ENCODE assay signal across 23 cellular contexts in the genomic region with DNA sequence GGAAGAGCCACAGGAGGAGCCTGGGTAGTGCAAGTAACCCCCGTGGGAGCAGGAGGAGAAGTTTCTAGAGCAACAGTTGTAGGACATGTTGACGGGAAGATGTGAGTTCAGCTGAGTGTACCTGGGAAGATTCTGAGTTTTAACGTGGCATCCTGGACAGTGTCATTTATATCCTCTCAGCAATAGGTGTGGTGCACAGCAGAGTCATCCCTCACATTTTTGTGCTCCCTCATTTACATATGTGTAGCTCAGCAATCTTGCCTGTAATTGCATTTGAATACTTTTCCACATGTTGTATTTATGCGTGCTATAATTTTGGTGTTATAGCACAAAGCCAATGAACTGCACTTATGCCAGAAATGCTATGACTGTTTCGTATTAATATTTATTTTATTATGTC. TPM values are rescaled to one million over a fixed set of nuclear protein-coding genes. Genes with fewer than 3 reads are reported as not detected.
DNase-seq lines count a peak whose midpoint lies in the region; ATAC-seq and TF ChIP-seq lines count a peak whose summit lies in the region.
"Had no signal": no experiment of that assay in that cellular context is flagged by ENCODE, and none has a peak within 500 bp of the region (broad histone marks: within the 10 kb centered on the region; RNA-seq: fewer than 3 reads in every experiment).

A gene with protein sequence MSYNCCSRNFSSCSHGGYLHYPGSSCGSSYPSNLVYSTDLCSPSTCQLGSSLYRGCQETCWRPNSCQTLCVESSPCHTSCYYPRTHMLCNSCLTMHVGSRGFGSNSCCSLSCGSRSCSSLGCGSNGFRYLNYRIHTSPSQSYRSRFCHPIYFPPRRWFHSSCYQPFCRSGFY (minus strand): TSS at position 101 of the 400 bp plus-strand sequence. CDS start 14 bp downstream, at position 87.

- H2BK15ac ChIP-seq in H9 (ENCODE audit: low read depth, low read length) = no peak within 1 kb of the TSS
- H2BK15ac ChIP-seq in neuronal stem cell (ENCODE audit: low read length) = no peak within 1 kb of the TSS

- H3K23me2 ChIP-seq in H9 (ENCODE audit: insufficient read length, low read depth, low read length, poor library complexity, severe bottlenecking) = no peaks in the 10 kb centered on the region

- no peak within 1 kb of the TSS for H3K18ac ChIP-seq in H9 (ENCODE audit: insufficient read length, low read depth, low read length)
- peak within 1 kb of the TSS; percentile 6 for H3K18ac ChIP-seq in neuronal stem cell (ENCODE audit: low read length)

- H3K27ac ChIP-seq in H9 (ENCODE audit: insufficient read length, low read depth, low read length) = no peak within 1 kb of the TSS
- H3K27ac ChIP-seq in endodermal cell (ENCODE audit: low read depth, low read length) = peak within 1 kb of the TSS; percentile 14
- H3K27ac ChIP-seq in neuronal stem cell (replicated peaks; ENCODE audit: low read length) = peak within 1 kb of the TSS; percentile 51
- H3K27ac ChIP-seq: A549; BLaER1 treated with 17β-estradiol and CSF1 and Interleukin-3, amounts not matched to agents 10 nM and 100 nM; GM23248 had no signal

- H4K20me1 ChIP-seq in H9 (ENCODE audit: control insufficient read depth, insufficient read depth, insufficient read length) = no peaks in the 10 kb centered on the region
- H4K20me1 ChIP-seq: BLaER1 treated with 17β-estradiol and CSF1 and Interleukin-3, amounts not matched to agents 10 nM and 100 nM had no signal

- no peak within 1 kb of the TSS for H3K4me2 ChIP-seq in H9 (ENCODE audit: insufficient read depth, insufficient read length, low read length)
- H3K4me2 ChIP-seq in neuronal stem cell (ENCODE audit: insufficient read depth, low read length, poor library complexity, severe bottlenecking) = no peak within 1 kb of the TSS
- H3K4me2 ChIP-seq: A549; BLaER1 treated with 17β-estradiol and CSF1 and Interleukin-3, amounts not matched to agents 10 nM and 100 nM had no signal

- no peak within 1 kb of the TSS for H2BK120ac ChIP-seq in H9 (ENCODE audit: low read depth, low read length, poor library complexity, severe bottlenecking)
- H2BK120ac ChIP-seq in neuronal stem cell (ENCODE audit: low read depth, low read length) = no peak within 1 kb of the TSS

- H2AFZ ChIP-seq in H9 (ENCODE audit: low read length) (no peak within 1 kb of the TSS), neuronal stem cell (ENCODE audit: low read length) (no peak within 1 kb of the TSS)
- H2AFZ ChIP-seq: GM23248 had no signal

- H4K91ac ChIP-seq in H9 (ENCODE audit: insufficient read length, low read depth, low read length) (no peak within 1 kb of the TSS), neuronal stem cell (ENCODE audit: low read depth, low read length, poor library complexity) (no peak within 1 kb of the TSS)

- H3K27me3 Mint-ChIP-seq in H9 (ENCODE audit: low read depth) (no peaks in the 10 kb centered on the region), WTC11 (ENCODE audit: low read depth) (no peaks in the 10 kb centered on the region; the same call in 1 of the 2 replicates), endodermal cell (ENCODE audit: insufficient read depth) (no peaks in the 10 kb centered on the region)
- no peaks in the 10 kb centered on the region for H3K27me3 Mint-ChIP-seq in activated CD4-positive, alpha-beta memory T cell treated with anti-CD3 and anti-CD28 coated beads for 36 hours
- H3K27me3 Mint-ChIP-seq: CD8-positive, alpha-beta memory T cell had no signal

- H4K8ac ChIP-seq in H9 (replicated peaks; ENCODE audit: insufficient read length, low read depth, low read length) (no peak within 1 kb of the TSS), neuronal stem cell (ENCODE audit: low read depth, low read length) (no peak within 1 kb of the TSS)

- H2BK12ac ChIP-seq in H9 (ENCODE audit: insufficient read length, low read depth, low read length) = no peak within 1 kb of the TSS
- no peak within 1 kb of the TSS for H2BK12ac ChIP-seq in neuronal stem cell (ENCODE audit: low read length)

- DNase-seq in H9 = no peak
- DNase-seq in WTC11 (ENCODE audit: low spot score) = no peak
- no peak for DNase-seq in endodermal cell
- DNase-seq in neuronal stem cell (ENCODE audit: low spot score) = no peak
- DNase-seq in activated CD4-positive, alpha-beta memory T cell treated with anti-CD3 and anti-CD28 coated beads for 36 hours = no peak
- DNase-seq in NCI-H2081 (lab: John Stamatoyannopoulos, UW) = no peak
- DNase-seq: 8988T; ACHN; AML-193; BE2C; CD4-positive, alpha-beta T cell; CD8-positive, alpha-beta memory T cell; DMS 273 treated with DMSO at 0.1 percent for 48 hours; DMS79; EL; GDM1; GM23248; HCEC 1CT had no signal

- no peak within 1 kb of the TSS for H3T11ph ChIP-seq in H9 (ENCODE audit: low read length)

- H3K4me1 ChIP-seq in H9 (ENCODE audit: insufficient read depth, low read length) = no peaks in the 10 kb centered on the region; the same call in 1 of the 2 replicates
- H3K4me1 ChIP-seq in endodermal cell (ENCODE audit: control insufficient read depth, insufficient read depth, low read length) = no peaks in the 10 kb centered on the region
- peaks cover 0 to 3% of the 10 kb centered on the region in 2 donors for H3K4me1 ChIP-seq in neuronal stem cell (ENCODE audit: control insufficient read depth in 2 of 2, insufficient read depth in 1 of 2, low read depth in 1 of 2, low read length in 2 of 2)
- H3K4me1 ChIP-seq: A549; BE2C; BLaER1 treated with 17β-estradiol and CSF1 and Interleukin-3, amounts not matched to agents 10 nM and 100 nM had no signal

- H3K27ac Mint-ChIP-seq in H9 (peak within 1 kb of the TSS; percentile 74 to 97 (median 81); a peak in 6 of 7 replicates), WTC11 (peak within 1 kb of the TSS; percentile 81), endodermal cell (no peak within 1 kb of the TSS)
- H3K27ac Mint-ChIP-seq in activated CD4-positive, alpha-beta memory T cell treated with anti-CD3 and anti-CD28 coated beads for 36 hours = no peak within 1 kb of the TSS
- H3K27ac Mint-ChIP-seq: CD14-positive monocyte; CD4-positive, alpha-beta T cell had no signal

- ATAC-seq in WTC11 = no peak
- ATAC-seq in GM18498 (IDR thresholded peaks at IDR 0.05; ENCODE audit: unreplicated experiment) = no peak
- ATAC-seq: A549, GM12878 had no signal

- H2AK5ac ChIP-seq in H9 (ENCODE audit: insufficient read length, low read length) = no peak within 1 kb of the TSS
- peak within 1 kb of the TSS; percentile 47 for H2AK5ac ChIP-seq in neuronal stem cell (ENCODE audit: low read depth, low read length)

- H3K4ac ChIP-seq in H9 (ENCODE audit: low read depth, low read length) (no peak within 1 kb of the TSS), neuronal stem cell (ENCODE audit: low read length) (no peak within 1 kb of the TSS)

- H3K36me3 Mint-ChIP-seq in H9 (ENCODE audit: insufficient read depth in 1 of 3, low read depth in 3 of 3) = peaks cover 4 to 25% (median 5%) of the 10 kb centered on the region in 3 experiments
- H3K36me3 Mint-ChIP-seq in WTC11 = peaks cover 11% of the 10 kb centered on the region
- H3K36me3 Mint-ChIP-seq in endodermal cell (ENCODE audit: low read depth) = no peaks in the 10 kb centered on the region
- H3K36me3 Mint-ChIP-seq in activated CD4-positive, alpha-beta memory T cell treated with anti-CD3 and anti-CD28 coated beads for 36 hours = no peaks in the 10 kb centered on the region
- H3K36me3 Mint-ChIP-seq: CD14-positive monocyte; CD8-positive, alpha-beta memory T cell had no signal

- H3K79me1 ChIP-seq in H9 (ENCODE audit: insufficient read depth, low read depth, low read length, poor library complexity, severe bottlenecking) (no peaks in the 10 kb centered on the region), neuronal stem cell (ENCODE audit: low read depth, low read length) (no peaks in the 10 kb centered on the region)

- CTCF ChIA-PET in WTC11 (lab: Charles Lee) = interaction anchor here (0.6 to 2.4 kb wide), 2 partner anchors 8 to 17 kb away, joined by 3 to 10 read pairs; no protein-coding TSS in a partner anchor
- CTCF ChIA-PET in activated CD4-positive, alpha-beta memory T cell treated with anti-CD3 and anti-CD28 coated beads for 36 hours (lab: Charles Lee) = interaction anchor here (1.0 kb wide), 1 partner anchor 8 kb away, joined by 4 read pairs; no protein-coding TSS in a partner anchor

- H3K27me3 ChIP-seq in H9 (ENCODE audit: insufficient read depth, low read length) = no peaks in the 10 kb centered on the region
- H3K27me3 ChIP-seq in endodermal cell (ENCODE audit: control insufficient read depth, insufficient read depth, low read length, poor library complexity, severe bottlenecking) = no peaks in the 10 kb centered on the region
- no peaks in the 10 kb centered on the region for H3K27me3 ChIP-seq in neuronal stem cell (ENCODE audit: control insufficient read depth in 3 of 3, insufficient read depth in 3 of 3, low read depth in 1 of 3, low read length in 3 of 3)
- H3K27me3 ChIP-seq: BE2C; BLaER1 treated with 17β-estradiol and CSF1 and Interleukin-3, amounts not matched to agents 10 nM and 100 nM had no signal

- H3K9ac ChIP-seq in H9 (ENCODE audit: extremely low read depth, insufficient read length, low read length) = no peak within 1 kb of the TSS
- no peak within 1 kb of the TSS for H3K9ac ChIP-seq in endodermal cell (ENCODE audit: extremely low read depth, low read length, poor library complexity, severe bottlenecking)
- no peak within 1 kb of the TSS for H3K9ac ChIP-seq in neuronal stem cell (ENCODE audit: low read depth, low read length, poor library complexity)
- H3K9ac ChIP-seq: BLaER1 treated with 17β-estradiol and CSF1 and Interleukin-3, amounts not matched to agents 10 nM and 100 nM; GM23248 had no signal

- H3K36me3 ChIP-seq in endodermal cell (ENCODE audit: control insufficient read depth, insufficient read depth, low read length) (no peaks in the 10 kb centered on the region), neuronal stem cell (replicated peaks in 1 of 2; ENCODE audit: control insufficient read depth in 2 of 2, insufficient read depth in 2 of 2, low read length in 2 of 2) (no peaks in the 10 kb centered on the region)
- H3K36me3 ChIP-seq: BE2C; BLaER1 treated with 17β-estradiol and CSF1 and Interleukin-3, amounts not matched to agents 10 nM and 100 nM had no signal

- POLR2A ChIA-PET in WTC11 (lab: Charles Lee) = no interaction called here
- POLR2A ChIA-PET in activated CD4-positive, alpha-beta memory T cell treated with anti-CD3 and anti-CD28 coated beads for 36 hours (lab: Charles Lee) = no interaction called here

- peaks cover 41% of the 10 kb centered on the region in 2 experiments for H3K4me1 Mint-ChIP-seq in H9
- peaks cover 49% of the 10 kb centered on the region for H3K4me1 Mint-ChIP-seq in WTC11
- H3K4me1 Mint-ChIP-seq in endodermal cell = peaks cover 3% of the 10 kb centered on the region
- no peaks in the 10 kb centered on the region for H3K4me1 Mint-ChIP-seq in activated CD4-positive, alpha-beta memory T cell treated with anti-CD3 and anti-CD28 coated beads for 36 hours (ENCODE audit: low read depth)
- H3K4me1 Mint-ChIP-seq: CD14-positive monocyte; CD8-positive, alpha-beta memory T cell had no signal

- H4K5ac ChIP-seq in H9 (ENCODE audit: insufficient read length, low read depth, low read length) = no peak within 1 kb of the TSS

- H3K56ac ChIP-seq in H9 (ENCODE audit: insufficient read length, low read depth, low read length) = no peak within 1 kb of the TSS

- H3K4me3 ChIP-seq in endodermal cell (ENCODE audit: low read length) (no peak within 1 kb of the TSS), neuronal stem cell (ENCODE audit: low read length in 2 of 2) (no peak within 1 kb of the TSS)
- H3K4me3 ChIP-seq: A549; BLaER1 treated with 17β-estradiol and CSF1 and Interleukin-3, amounts not matched to agents 10 nM and 100 nM; GM12878; GM23248 had no signal

- no peak within 1 kb of the TSS for H3K23ac ChIP-seq in H9 (ENCODE audit: insufficient read length, low read depth, low read length)
- H3K23ac ChIP-seq in neuronal stem cell (ENCODE audit: low read depth, low read length, poor library complexity) = no peak within 1 kb of the TSS

- H3K14ac ChIP-seq in H9 (ENCODE audit: insufficient read depth, low read length) (no peak within 1 kb of the TSS), neuronal stem cell (ENCODE audit: low read length) (no peak within 1 kb of the TSS)

- H3K79me2 ChIP-seq in H9 (ENCODE audit: insufficient read depth, low read length) = no peaks in the 10 kb centered on the region

- peaks cover 12 to 17% of the 10 kb centered on the region in 2 experiments; a peak in 4 of 5 replicates for H3K9me3 Mint-ChIP-seq in H9
- H3K9me3 Mint-ChIP-seq in WTC11 = peaks cover 15% of the 10 kb centered on the region
- H3K9me3 Mint-ChIP-seq in endodermal cell = peaks cover 3% of the 10 kb centered on the region
- H3K9me3 Mint-ChIP-seq in activated CD4-positive, alpha-beta memory T cell treated with anti-CD3 and anti-CD28 coated beads for 36 hours = no peaks in the 10 kb centered on the region

- no peaks in the 10 kb centered on the region for H3K9me3 ChIP-seq in H9 (ENCODE audit: control insufficient read depth, low read depth, low read length)
- peaks cover 10% of the 10 kb centered on the region for H3K9me3 ChIP-seq in endodermal cell (ENCODE audit: control insufficient read depth, low read length)
- peaks cover 0 to 3% of the 10 kb centered on the region in 2 donors for H3K9me3 ChIP-seq in neuronal stem cell (replicated peaks in 1 of 2; ENCODE audit: control insufficient read depth in 2 of 2, insufficient read depth in 1 of 2, low read depth in 1 of 2, low read length in 2 of 2)
- H3K9me3 ChIP-seq: A549; BE2C; BLaER1 treated with 17β-estradiol and CSF1 and Interleukin-3, amounts not matched to agents 10 nM and 100 nM had no signal

- TF ChIP-seq CTCF in H9 (conservative IDR thresholded peaks at IDR 0.05) (no peak), WTC11 (IDR thresholded peaks at IDR 0.05) (no peak), endodermal cell (conservative IDR thresholded peaks at IDR 0.05) (no peak)

- H3K4me3 Mint-ChIP-seq in H9 (no peak within 1 kb of the TSS; a peak in 1 of 5 replicates), WTC11 (no peak within 1 kb of the TSS), endodermal cell (no peak within 1 kb of the TSS)
- H3K4me3 Mint-ChIP-seq in activated CD4-positive, alpha-beta memory T cell treated with anti-CD3 and anti-CD28 coated beads for 36 hours = no peak within 1 kb of the TSS
- H3K4me3 Mint-ChIP-seq: CD14-positive monocyte; CD4-positive, alpha-beta T cell; CD8-positive, alpha-beta memory T cell had no signal

- intact Hi-C loops in activated CD4-positive, alpha-beta memory T cell treated with anti-CD3 and anti-CD28 coated beads for 36 hours (cut with micrococcal nuclease) = no loop called here

- H2BK5ac ChIP-seq in H9 (ENCODE audit: insufficient read length, low read length) (no peak within 1 kb of the TSS), neuronal stem cell (ENCODE audit: low read length) (no peak within 1 kb of the TSS)

- no peak within 1 kb of the TSS for H2BK20ac ChIP-seq in H9 (ENCODE audit: low read depth, low read length, poor library complexity, severe bottlenecking)

- WGBS in H9 (ENCODE audit: extremely low coverage, insufficient read length, low lambda C conversion rate) = no CpG with 5 or more reads among the region's 5 CpGs
- WGBS in endodermal cell (ENCODE audit: insufficient coverage in 1 of 2, insufficient read length in 1 of 2), 2 experiments = 92 to 93% methylated on average over 3 to 5 of the region's 5 CpGs
- WGBS in neuronal stem cell (ENCODE audit: extremely low coverage in 2 of 2, insufficient read length in 2 of 2, insufficient replicate concordance in 1 of 2), 2 donors = no CpG with 5 or more reads among the region's 5 CpGs

RNA-seq across cellular contexts. Expression of the gene that starts here (rescaled TPM):
- total RNA-seq in H9 (2021) = not detected in 2 replicates
- not detected in 3 replicates for total RNA-seq in WTC11 (2021)
- not detected for total RNA-seq in endodermal cell
- not detected for polyA plus RNA-seq in endodermal cell (2013, experiment 1 of 2)
- polyA plus RNA-seq in endodermal cell (2013, experiment 2 of 2) = not detected
- not detected for polyA plus RNA-seq in neuronal stem cell (2013, experiment 1 of 2)
- polyA plus RNA-seq in neuronal stem cell (2013, experiment 2 of 2) = not detected
- total RNA-seq in activated CD4-positive, alpha-beta memory T cell treated with anti-CD3 and anti-CD28 coated beads for 36 hours = not detected
- total RNA-seq: CD4-positive, alpha-beta T cell; CD8-positive, alpha-beta memory T cell; GM12878; GM23248 had no signal
- polyA plus RNA-seq: A549; CD14-positive monocyte; CD8-positive, alpha-beta memory T cell; GM12878; GM23248 had no signal

Comparison
In these comparisons a context has a peak if more than half of its experiments do, and no peak if none do; other contexts are left out.
1. H3K27ac Mint-ChIP-seq: peak in H9 (3 of 3) and WTC11 (single experiment); none in endodermal cell (single experiment) and activated CD4-positive, alpha-beta memory T cell treated with anti-CD3 and anti-CD28 coated beads for 36 hours (single experiment).